Comparison of ENCODE assay signal across 10 cellular contexts in genomic region chrX:72269671-72270251, GRCh38. TPM values are rescaled to one million over a fixed set of nuclear protein-coding genes. Genes with fewer than 3 reads are reported as not detected.
A peak's percentile ranks its signal among the peaks of the same experiment; 100 is the strongest.
DNase-seq lines count a peak whose midpoint lies in the region; ATAC-seq lines count a peak whose summit lies in the region.
"Had no signal": no experiment of that assay in that cellular context is flagged by ENCODE, and none has a peak within 500 bp of the region (broad histone marks: within the 10 kb centered on the region; RNA-seq: fewer than 3 reads in every experiment).

No MANE protein-coding gene starts in this region.

- peak in 1 of 5 donors; percentile 50 for DNase-seq in CD8-positive, alpha-beta memory T cell
- DNase-seq in MG63 (peak; percentile 58), NCI-H128 (lab: John Stamatoyannopoulos, UW; ENCODE audit: unreplicated experiment) (no peak), NCI-H69 (lab: John Stamatoyannopoulos, UW) (no peak), Ammon's horn (ENCODE audit: low spot score) (no peak), NCI-H1417 treated with DMSO at 0.1 percent for 48 hours (lab: John Stamatoyannopoulos, UW) (no peak)
- no peak for DNase-seq in activated naive CD8-positive, alpha-beta T cell treated with anti-CD3 and anti-CD28 coated beads, Interleukin-2, amount 10 ng/mL, durations not matched to agents 7 days and 5 days
- DNase-seq: NCI-H446 had no signal

- POLR2A ChIA-PET in CD8-positive, alpha-beta memory T cell (lab: Charles Lee): interaction anchor here (0.6 kb wide), 1 partner anchor 21 kb away, joined by 6 read pairs; no protein-coding TSS in a partner anchor
- POLR2A ChIA-PET in activated naive CD8-positive, alpha-beta T cell treated with anti-CD3 and anti-CD28 coated beads, Interleukin-2, amount 10 ng/mL, durations not matched to agents 7 days and 5 days (lab: Charles Lee): interaction anchor here (0.6 to 1.5 kb wide), 2 partner anchors 9 to 31 kb away, joined by 3 read pairs; partner anchors contain the start of gene ERCC6L

- peaks cover 32% of the 10 kb centered on the region for H3K36me3 ChIP-seq in CD8-positive, alpha-beta memory T cell (ENCODE audit: insufficient read depth, low read length)
- peaks cover 61% of the 10 kb centered on the region for H3K36me3 ChIP-seq in MG63
- H3K36me3 ChIP-seq in mesodermal cell (ENCODE audit: control insufficient read depth, insufficient read depth, low read length): peaks cover 73% of the 10 kb centered on the region

- H3K27ac Mint-ChIP-seq in CD8-positive, alpha-beta memory T cell: peak overlapping the region in 7 of 8 donors; percentile 51 to 86 (median 81)
- peak overlapping the region; percentile 65 for H3K27ac Mint-ChIP-seq in activated naive CD8-positive, alpha-beta T cell treated with anti-CD3 and anti-CD28 coated beads, Interleukin-2, amount 10 ng/mL, durations not matched to agents 7 days and 5 days

- no peak overlapping the region for H3K4me3 ChIP-seq in CD8-positive, alpha-beta memory T cell (ENCODE audit: low read length)
- H3K4me3 ChIP-seq in MG63 (no peak overlapping the region), mesodermal cell (ENCODE audit: extremely low read depth, insufficient read depth, low read length, poor library complexity, severe bottlenecking) (no peak overlapping the region)

- CTCF ChIA-PET in CD8-positive, alpha-beta memory T cell (lab: Charles Lee): interaction anchor here (0.9 kb wide), 1 partner anchor 39 kb away, joined by 3 read pairs; no protein-coding TSS in a partner anchor

- H3K36me3 Mint-ChIP-seq in CD8-positive, alpha-beta memory T cell: peaks cover 21 to 69% (median 49%) of the 10 kb centered on the region in 3 donors
- peaks cover 23% of the 10 kb centered on the region for H3K36me3 Mint-ChIP-seq in activated naive CD8-positive, alpha-beta T cell treated with anti-CD3 and anti-CD28 coated beads, Interleukin-2, amount 10 ng/mL, durations not matched to agents 7 days and 5 days

- no peak overlapping the region for H3K4me3 Mint-ChIP-seq in CD8-positive, alpha-beta memory T cell
- H3K4me3 Mint-ChIP-seq in activated naive CD8-positive, alpha-beta T cell treated with anti-CD3 and anti-CD28 coated beads, Interleukin-2, amount 10 ng/mL, durations not matched to agents 7 days and 5 days: no peak overlapping the region
- H3K4me3 Mint-ChIP-seq: nephron had no signal

- WGBS in mesodermal cell (ENCODE audit: insufficient coverage in 2 of 2), 2 experiments: 33 to 45% methylated on average over 1 to 2 of the region's 3 CpGs

- H3K27me3 ChIP-seq in CD8-positive, alpha-beta memory T cell (ENCODE audit: insufficient read depth, low read length, poor library complexity, severe bottlenecking): no peaks in the 10 kb centered on the region
- H3K27me3 ChIP-seq in MG63: no peaks in the 10 kb centered on the region

- peak; percentile 73 for ATAC-seq in activated naive CD8-positive, alpha-beta T cell treated with anti-CD3 and anti-CD28 coated beads, Interleukin-2, amount 10 ng/mL, durations not matched to agents 7 days and 5 days (ENCODE audit: low read depth)

- peaks cover 37 to 43% (median 43%) of the 10 kb centered on the region in 3 donors for H3K4me1 Mint-ChIP-seq in CD8-positive, alpha-beta memory T cell
- peaks cover 26% of the 10 kb centered on the region for H3K4me1 Mint-ChIP-seq in activated naive CD8-positive, alpha-beta T cell treated with anti-CD3 and anti-CD28 coated beads, Interleukin-2, amount 10 ng/mL, durations not matched to agents 7 days and 5 days

- H3K4me1 ChIP-seq in CD8-positive, alpha-beta memory T cell (ENCODE audit: insufficient read depth, low read length): peaks cover 17% of the 10 kb centered on the region
- H3K4me1 ChIP-seq in mesodermal cell (ENCODE audit: control insufficient read depth, insufficient read depth, low read length, poor library complexity, severe bottlenecking): peaks cover 17% of the 10 kb centered on the region

- peaks cover 0 to 1% of the 10 kb centered on the region in 2 donors for H3K27me3 Mint-ChIP-seq in CD8-positive, alpha-beta memory T cell
- no peaks in the 10 kb centered on the region for H3K27me3 Mint-ChIP-seq in activated naive CD8-positive, alpha-beta T cell treated with anti-CD3 and anti-CD28 coated beads, Interleukin-2, amount 10 ng/mL, durations not matched to agents 7 days and 5 days

- H3K27ac ChIP-seq in CD8-positive, alpha-beta memory T cell (ENCODE audit: low read depth, low read length): no peak overlapping the region
- peak overlapping the region; percentile 49 for H3K27ac ChIP-seq in mesodermal cell (ENCODE audit: low read depth, low read length, severe bottlenecking)

- no peaks in the 10 kb centered on the region for H3K9me3 Mint-ChIP-seq in CD8-positive, alpha-beta memory T cell
- H3K9me3 Mint-ChIP-seq in activated naive CD8-positive, alpha-beta T cell treated with anti-CD3 and anti-CD28 coated beads, Interleukin-2, amount 10 ng/mL, durations not matched to agents 7 days and 5 days: no peaks in the 10 kb centered on the region
- H3K9me3 Mint-ChIP-seq: nephron had no signal

- H3K9me3 ChIP-seq in CD8-positive, alpha-beta memory T cell (ENCODE audit: low read length): no peaks in the 10 kb centered on the region
- H3K9me3 ChIP-seq in MG63 (no peaks in the 10 kb centered on the region), mesodermal cell (ENCODE audit: control insufficient read depth, low read length) (no peaks in the 10 kb centered on the region)

RNA-seq across cellular contexts. Expression of gene RPS4X, which starts 7.3 kb away (rescaled TPM):
- 1,000 to 10,000 TPM; 1,253 to 1,306 TPM for total RNA-seq in CD8-positive, alpha-beta memory T cell
- polyA plus RNA-seq in CD8-positive, alpha-beta memory T cell: 798 TPM
- total RNA-seq in MG63 (2014; rRNA removed; shearing (Covaris generic); ENCODE audit: low replicate concordance): 967 and 1,437 TPM in 2 replicates
- total RNA-seq in activated naive CD8-positive, alpha-beta T cell treated with anti-CD3 and anti-CD28 coated beads, Interleukin-2, amount 10 ng/mL, durations not matched to agents 7 days and 5 days: 100 to 1,000 TPM; 895 to 956 TPM
- 827 TPM for polyA plus RNA-seq in mesodermal cell (2013, experiment 1 of 2)
- polyA plus RNA-seq in mesodermal cell (2013, experiment 2 of 2): 794 TPM

RNA-seq across cellular contexts. Expression of gene ERCC6L, which starts 30.9 kb away (rescaled TPM):
- 10 to 100 TPM in 1 of 2 experiments, 1 to 10 TPM in 1; 9.7 to 10.2 TPM for total RNA-seq in CD8-positive, alpha-beta memory T cell
- 0.43 TPM for polyA plus RNA-seq in CD8-positive, alpha-beta memory T cell
- total RNA-seq in MG63 (2014; rRNA removed; shearing (Covaris generic); ENCODE audit: low replicate concordance): 4.3 and 6.2 TPM in 2 replicates
- 1 to 10 TPM; 7.9 to 8.2 TPM for total RNA-seq in activated naive CD8-positive, alpha-beta T cell treated with anti-CD3 and anti-CD28 coated beads, Interleukin-2, amount 10 ng/mL, durations not matched to agents 7 days and 5 days
- 5.0 TPM for polyA plus RNA-seq in mesodermal cell (2013, experiment 1 of 2)
- polyA plus RNA-seq in mesodermal cell (2013, experiment 2 of 2): 6.1 TPM

RNA-seq across cellular contexts. Expression of gene CITED1, which starts 36.0 kb away (rescaled TPM):
- not detected for total RNA-seq in CD8-positive, alpha-beta memory T cell
- not detected for polyA plus RNA-seq in CD8-positive, alpha-beta memory T cell
- total RNA-seq in MG63 (2014; rRNA removed; shearing (Covaris generic); ENCODE audit: low replicate concordance): 1.0 TPM in 1 of 2 replicates, not detected in the other
- under 1 TPM in 1 of 2 experiments, not detected in 1; 0.40 TPM for total RNA-seq in activated naive CD8-positive, alpha-beta T cell treated with anti-CD3 and anti-CD28 coated beads, Interleukin-2, amount 10 ng/mL, durations not matched to agents 7 days and 5 days
- polyA plus RNA-seq in mesodermal cell (2013, experiment 1 of 2): 3.3 TPM
- 1.9 TPM for polyA plus RNA-seq in mesodermal cell (2013, experiment 2 of 2)
